In the genomic region with DNA sequence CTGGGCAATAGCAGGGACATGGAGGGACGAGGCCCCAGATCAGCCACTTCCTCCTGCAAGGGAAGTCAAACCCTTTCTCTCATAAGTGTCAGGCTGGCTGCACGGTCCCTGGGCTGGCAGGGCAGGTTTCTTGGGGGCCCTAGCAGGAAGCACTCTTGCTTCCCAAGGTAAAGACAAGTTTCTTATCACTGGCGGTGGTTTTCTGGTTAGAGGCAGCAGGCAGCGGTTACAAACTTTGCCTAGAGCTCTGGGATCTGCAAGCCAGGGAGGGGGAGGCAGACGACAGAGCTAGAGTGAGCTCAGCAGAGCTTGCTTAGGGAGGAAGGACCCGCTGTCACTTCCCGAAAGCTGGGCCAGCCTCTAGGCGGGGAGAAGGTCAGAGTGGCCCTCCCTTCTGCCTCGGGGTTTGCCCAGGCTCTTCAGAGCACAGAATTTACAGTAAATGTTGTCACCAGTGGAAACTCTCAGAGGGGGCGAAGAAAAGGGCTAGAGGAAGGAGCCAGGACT, we compare ENCODE assay signal across 1 cellular context.
TF ChIP-seq lines count a peak whose summit lies in the region.

No MANE protein-coding gene starts in this region.

TF ChIP-seq in GM12878, 131 proteins besides CTCF, POLR2A, EP300 and RAD21 (continued from another document):
- TF ChIP-seq, protein P1, sequence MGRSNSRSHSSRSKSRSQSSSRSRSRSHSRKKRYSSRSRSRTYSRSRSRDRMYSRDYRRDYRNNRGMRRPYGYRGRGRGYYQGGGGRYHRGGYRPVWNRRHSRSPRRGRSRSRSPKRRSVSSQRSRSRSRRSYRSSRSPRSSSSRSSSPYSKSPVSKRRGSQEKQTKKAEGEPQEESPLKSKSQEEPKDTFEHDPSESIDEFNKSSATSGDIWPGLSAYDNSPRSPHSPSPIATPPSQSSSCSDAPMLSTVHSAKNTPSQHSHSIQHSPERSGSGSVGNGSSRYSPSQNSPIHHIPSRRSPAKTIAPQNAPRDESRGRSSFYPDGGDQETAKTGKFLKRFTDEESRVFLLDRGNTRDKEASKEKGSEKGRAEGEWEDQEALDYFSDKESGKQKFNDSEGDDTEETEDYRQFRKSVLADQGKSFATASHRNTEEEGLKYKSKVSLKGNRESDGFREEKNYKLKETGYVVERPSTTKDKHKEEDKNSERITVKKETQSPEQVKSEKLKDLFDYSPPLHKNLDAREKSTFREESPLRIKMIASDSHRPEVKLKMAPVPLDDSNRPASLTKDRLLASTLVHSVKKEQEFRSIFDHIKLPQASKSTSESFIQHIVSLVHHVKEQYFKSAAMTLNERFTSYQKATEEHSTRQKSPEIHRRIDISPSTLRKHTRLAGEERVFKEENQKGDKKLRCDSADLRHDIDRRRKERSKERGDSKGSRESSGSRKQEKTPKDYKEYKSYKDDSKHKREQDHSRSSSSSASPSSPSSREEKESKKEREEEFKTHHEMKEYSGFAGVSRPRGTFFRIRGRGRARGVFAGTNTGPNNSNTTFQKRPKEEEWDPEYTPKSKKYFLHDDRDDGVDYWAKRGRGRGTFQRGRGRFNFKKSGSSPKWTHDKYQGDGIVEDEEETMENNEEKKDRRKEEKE (IDR thresholded peaks at IDR 0.05) = no peak
- TF ChIP-seq CREB1 (IDR thresholded peaks at IDR 0.05; ENCODE audit: low read depth) = peak; percentile 14; the same call in 1 of the 2 replicates
- 0 out of 2 replicates have a peak, but pooled peaks have one; percentile 37 for TF ChIP-seq NBN (IDR thresholded peaks at IDR 0.05)
- TF ChIP-seq STAT3 (IDR thresholded peaks at IDR 0.05; ENCODE audit: low read depth, low read length) = 0 out of 2 replicates have a peak, but pooled peaks have one; percentile 17
- no peak for TF ChIP-seq SP1 (IDR thresholded peaks at IDR 0.05; ENCODE audit: low read depth, low read length)
- TF ChIP-seq ZBTB11 (CRISPR knock-in tag; IDR thresholded peaks at IDR 0.05) = no peak
- no peak for TF ChIP-seq PML (IDR thresholded peaks at IDR 0.05; ENCODE audit: low read length)
- 0 out of 2 replicates have a peak, but pooled peaks have one; percentile 12 for TF ChIP-seq TAF1 (IDR thresholded peaks at IDR 0.05; ENCODE audit: borderline replicate concordance, low read depth, low read length)
- TF ChIP-seq JUNB (IDR thresholded peaks at IDR 0.05) = 0 out of 2 replicates have a peak, but pooled peaks have one; percentile 10
- TF ChIP-seq SPI1 (IDR thresholded peaks at IDR 0.05; ENCODE audit: borderline replicate concordance, insufficient read depth, low read depth, low read length) = no peak; the same call in 1 of the 2 replicates
- no peak for TF ChIP-seq BMI1 (IDR thresholded peaks at IDR 0.05; ENCODE audit: borderline replicate concordance)
- TF ChIP-seq TCF12 (IDR thresholded peaks at IDR 0.05; ENCODE audit: low read depth, low read length) = no peak
- TF ChIP-seq MXI1 (IDR thresholded peaks at IDR 0.05; ENCODE audit: low read depth, low read length) = no peak
- TF ChIP-seq ZNF217 (IDR thresholded peaks at IDR 0.05) = no peak
- no peak for TF ChIP-seq ELK1 (IDR thresholded peaks at IDR 0.05; ENCODE audit: low read depth, low read length)
- TF ChIP-seq BHLHE40 (IDR thresholded peaks at IDR 0.05; ENCODE audit: borderline replicate concordance in 1 of 2, low read depth in 2 of 2, low read length in 1 of 2) = 0 out of 4 replicates have a peak, but pooled peaks of 1 of the 2 experiments have one; percentile 10
- peak; percentile 35; the same call in 1 of the 2 replicates for TF ChIP-seq RELB (IDR thresholded peaks at IDR 0.05; ENCODE audit: low read depth)
- TF ChIP-seq SREBF2 (IDR thresholded peaks at IDR 0.05; ENCODE audit: low read length) = no peak
- no peak for TF ChIP-seq ESRRA (IDR thresholded peaks at IDR 0.05; ENCODE audit: low read length)
- TF ChIP-seq CEBPB (IDR thresholded peaks at IDR 0.05; ENCODE audit: borderline replicate concordance in 1 of 2, low read depth in 2 of 2, low read length in 2 of 2) = no peak
- TF ChIP-seq IKZF2 (IDR thresholded peaks at IDR 0.05) = peak; percentile 49 to 61; a peak in 2 of 4 replicates
- TF ChIP-seq SIN3A (IDR thresholded peaks at IDR 0.05; ENCODE audit: low read depth, low read length) = no peak
- TF ChIP-seq ZBED1 (IDR thresholded peaks at IDR 0.05; ENCODE audit: borderline replicate concordance) = 0 out of 2 replicates have a peak, but pooled peaks have one; percentile 50
- peak; percentile 74 for TF ChIP-seq IKZF1 (conservative IDR thresholded peaks at IDR 0.05)
- TF ChIP-seq ATF7 (IDR thresholded peaks at IDR 0.05; ENCODE audit: low read depth) = peak; percentile 55
- TF ChIP-seq CREM (IDR thresholded peaks at IDR 0.05; ENCODE audit: low read depth) = peak; percentile 54; the same call in 1 of the 2 replicates
- 0 out of 2 replicates have a peak, but pooled peaks have one; percentile 20 for TF ChIP-seq DPF2 (IDR thresholded peaks at IDR 0.05)
